30 cellular contexts compared by ENCODE assay signal in genomic region chr22:23745780-23746179, GRCh38. TPM values are rescaled to one million over a fixed set of nuclear protein-coding genes. Genes with fewer than 3 reads are reported as not detected.
"Had no signal": no experiment of that assay in that cellular context is flagged by ENCODE, and none has a peak within 500 bp of the region (broad histone marks: within the 10 kb centered on the region; RNA-seq: fewer than 3 reads in every experiment).

No MANE protein-coding gene starts in this region.

- H3K27ac ChIP-seq: adrenal gland, ascending aorta, dorsolateral prefrontal cortex, left ventricle myocardium inferior, ovary, testis, VCaP had no signal

- H3K27me3 ChIP-seq: adrenal gland, ascending aorta, dorsolateral prefrontal cortex, gastrocnemius medialis, ovary, testis had no signal

- H3K4me3 ChIP-seq: adrenal gland, ascending aorta, dorsolateral prefrontal cortex, gastrocnemius medialis, left ventricle myocardium inferior, ovary, testis had no signal

- H3K9me3 Mint-ChIP-seq: central memory CD8-positive, alpha-beta T cell; effector memory CD8-positive, alpha-beta T cell; natural killer cell had no signal

- H3K4me3 Mint-ChIP-seq: activated CD4-positive, alpha-beta T cell treated with anti-CD3 and anti-CD28 coated beads, Interleukin-2, amount 10 ng/mL, durations not matched to agents 7 days and 5 days; activated CD8-positive, alpha-beta T cell treated with anti-CD3 and anti-CD28 coated beads, Interleukin-2, amount 10 ng/mL, durations not matched to agents 7 days and 5 days; activated naive CD8-positive, alpha-beta T cell; activated T-helper 1 cell treated with anti-CD3 and anti-CD28 coated beads, Interleukin-12 subunit alpha, Interleukin-12 subunit beta, Interleukin-2, Interleukin-4 antibody, amounts not matched to agents 30 ng/mL and 10 ng/mL and 1 ng/mL, durations not matched to agents 14 hours and 24 hours and 36 hours; central memory CD8-positive, alpha-beta T cell; effector memory CD8-positive, alpha-beta T cell; mesothelial cell of epicardium; natural killer cell; stimulated activated memory B cell treated with anti-CD40 and anti-IgM and Interleukin-4, amounts not matched to agents 10 μg/mL and 1 μg/mL and 100 μg/mL, for 72 hours had no signal

- H3K27ac Mint-ChIP-seq: activated CD4-positive, alpha-beta T cell treated with anti-CD3 and anti-CD28 coated beads, Interleukin-2, amount 10 ng/mL, durations not matched to agents 7 days and 5 days; activated CD8-positive, alpha-beta T cell treated with anti-CD3 and anti-CD28 coated beads, Interleukin-2, amount 10 ng/mL, durations not matched to agents 7 days and 5 days; activated naive CD8-positive, alpha-beta T cell; activated T-helper 1 cell treated with anti-CD3 and anti-CD28 coated beads, Interleukin-12 subunit alpha, Interleukin-12 subunit beta, Interleukin-2, Interleukin-4 antibody, amounts not matched to agents 30 ng/mL and 10 ng/mL and 1 ng/mL, durations not matched to agents 14 hours and 24 hours and 36 hours; stimulated activated memory B cell treated with anti-CD40 and anti-IgM and Interleukin-4, amounts not matched to agents 10 μg/mL and 1 μg/mL and 100 μg/mL, for 72 hours had no signal

- H3K27me3 Mint-ChIP-seq: activated CD4-positive, alpha-beta T cell treated with anti-CD3 and anti-CD28 coated beads, Interleukin-2, amount 10 ng/mL, durations not matched to agents 7 days and 5 days; activated naive CD8-positive, alpha-beta T cell; central memory CD8-positive, alpha-beta T cell; effector memory CD8-positive, alpha-beta T cell; stimulated activated memory B cell treated with anti-CD40 and anti-IgM and Interleukin-4, amounts not matched to agents 10 μg/mL and 1 μg/mL and 100 μg/mL, for 72 hours had no signal

- ATAC-seq: activated CD8-positive, alpha-beta T cell treated with anti-CD3 and anti-CD28 coated beads, Interleukin-2, amount 10 ng/mL, durations not matched to agents 7 days and 5 days; effector memory CD8-positive, alpha-beta T cell; esophagus mucosa; gastrocnemius medialis; natural killer cell; right cardiac atrium; stimulated activated memory B cell treated with anti-CD40 and anti-IgM and Interleukin-4, amounts not matched to agents 10 μg/mL and 1 μg/mL and 100 μg/mL, for 72 hours had no signal

- DNase-seq: activated CD4-positive, alpha-beta T cell treated with anti-CD3 and anti-CD28 coated beads, Interleukin-2, amount 10 ng/mL, durations not matched to agents 7 days and 5 days; activated CD4-positive, CD25-positive, alpha-beta regulatory T cell treated with anti-CD3 and anti-CD28 coated beads, Interleukin-2, amount 50 U/mL, for 72 hours; activated CD8-positive, alpha-beta T cell treated with anti-CD3 and anti-CD28 coated beads, Interleukin-2, amount 10 ng/mL, durations not matched to agents 7 days and 5 days; activated gamma-delta T cell treated with Interleukin-2 at 50 U/mL for 16 hours; adrenal gland; dorsolateral prefrontal cortex; effector memory CD8-positive, alpha-beta T cell; gastrocnemius medialis; head of caudate nucleus; hypothalamus; left ventricle myocardium inferior; natural killer cell; ovary; stimulated activated CD4-positive, alpha-beta T cell treated with anti-CD3 and anti-CD28 coated beads, Interleukin-2, amount 100 ng/mL, for 24 hours; T-helper 9 cell; testis had no signal

- FAIRE-seq: colon, endothelial cell of umbilical vein had no signal

- H3K36me3 ChIP-seq: ovary had no signal

- H3K9me3 ChIP-seq: adrenal gland, ascending aorta, gastrocnemius medialis, ovary, testis had no signal

RNA-seq across cellular contexts. Expression of gene VPREB3, which starts 8.4 kb away (rescaled TPM):
- total RNA-seq: activated CD4-positive, alpha-beta T cell treated with anti-CD3 and anti-CD28 coated beads, Interleukin-2, amount 10 ng/mL, durations not matched to agents 7 days and 5 days; activated CD8-positive, alpha-beta T cell treated with anti-CD3 and anti-CD28 coated beads, Interleukin-2, amount 10 ng/mL, durations not matched to agents 7 days and 5 days; activated T-helper 1 cell treated with anti-CD3 and anti-CD28 coated beads, Interleukin-12 subunit alpha, Interleukin-12 subunit beta, Interleukin-2, Interleukin-4 antibody, amounts not matched to agents 30 ng/mL and 10 ng/mL and 1 ng/mL, durations not matched to agents 14 hours and 24 hours and 36 hours; ascending aorta; endothelial cell of umbilical vein; lung microvascular endothelial cell; mesothelial cell of epicardium; natural killer cell; pulmonary artery endothelial cell; T-helper 1 cell treated with Interleukin-12 subunit alpha and Interleukin-12 subunit beta and Interleukin-4 antibody, amounts not matched to agents 30 ng/mL and 1 ng/mL, for 36 hours had no signal
- polyA plus RNA-seq: endothelial cell of umbilical vein, ovary had no signal

RNA-seq across cellular contexts. Expression of gene C22orf15, which starts 17.0 kb away (rescaled TPM):
- total RNA-seq: ascending aorta, endothelial cell of umbilical vein, esophagus mucosa, gastrocnemius medialis, left ventricle myocardium inferior, natural killer cell had no signal
- polyA plus RNA-seq: right cardiac atrium had no signal
